ENCODE assay signal across 8 cellular contexts in genomic region chr4:77818667-77819408, GRCh38. TPM values are rescaled to one million over a fixed set of nuclear protein-coding genes. Genes with fewer than 3 reads are reported as not detected.
DNase-seq lines count a peak whose midpoint lies in the region; ATAC-seq and TF ChIP-seq lines count a peak whose summit lies in the region.

CNOT6L (minus strand) TSS chr4:77819368; CDS start chr4:77819308, 60 bp downstream.

- H3K4me3 ChIP-seq in Loucy (ENCODE audit: low read length, poor library complexity, severe bottlenecking), result peak within 1 kb of the TSS; percentile 94
- H3K4me3 ChIP-seq in body of pancreas, result peak within 1 kb of the TSS; percentile 63 to 74
- H3K4me3 ChIP-seq in iPS DF 6.9 (ENCODE audit: low read length), result peak within 1 kb of the TSS; percentile 84

- H3K9ac ChIP-seq in Loucy (ENCODE audit: low read depth, low read length, poor library complexity, severe bottlenecking), result peak within 1 kb of the TSS; percentile 94

- H3F3A ChIP-seq in Loucy (ENCODE audit: low read depth), result no peaks in the 10 kb centered on the region

- TF ChIP-seq CTCF in Loucy (conservative IDR thresholded peaks at IDR 0.05; ENCODE audit: low read length), result no peak
- TF ChIP-seq CTCF in body of pancreas (IDR thresholded peaks at IDR 0.05), result peak in 1 of 7 experiments; percentile 5

- H3K4me2 ChIP-seq in Loucy (ENCODE audit: low read depth, low read length, poor library complexity, severe bottlenecking), result peak within 1 kb of the TSS; percentile 88

- peaks cover 59% of the 10 kb centered on the region for H3K79me2 ChIP-seq in Loucy (ENCODE audit: insufficient read depth, low read length)

- DNase-seq in DMS53 (lab: John Stamatoyannopoulos, UW), result peak; percentile 85
- peak; percentile 74 for DNase-seq in UCSD-AML1 (lab: John Stamatoyannopoulos, UW; ENCODE audit: unreplicated experiment)
- peak; percentile 70 to 82 (median 78) for DNase-seq in body of pancreas
- DNase-seq in iPS DF 6.9 (ENCODE audit: low read depth, low spot score), result no peak
- peak; percentile 84 for DNase-seq in sciatic nerve (ENCODE audit: low spot score)

- H3K27ac ChIP-seq in body of pancreas (peak within 1 kb of the TSS; percentile 93 to 100 (median 98)), iPS DF 6.9 (ENCODE audit: low read length) (no peak within 1 kb of the TSS)

- WGBS in body of pancreas, 2 donors, result 0% methylated on average over 47 to 79 of the region's 83 CpGs
- WGBS in iPS DF 6.9 (ENCODE audit: insufficient coverage, insufficient read length), result no CpG with 5 or more reads among the region's 83 CpGs

- peaks cover 5% of the 10 kb centered on the region for H3K27me3 ChIP-seq in Loucy (ENCODE audit: insufficient read depth, low read length, poor library complexity, severe bottlenecking)
- no peaks in the 10 kb centered on the region for H3K27me3 ChIP-seq in body of pancreas
- no peaks in the 10 kb centered on the region for H3K27me3 ChIP-seq in iPS DF 6.9 (ENCODE audit: control insufficient read depth, insufficient read depth, low read length)

- H3K4me1 ChIP-seq in Loucy (ENCODE audit: insufficient read depth, low read length, poor library complexity, severe bottlenecking), result peaks cover 43% of the 10 kb centered on the region
- H3K4me1 ChIP-seq in body of pancreas, result peaks cover 48% of the 10 kb centered on the region
- no peaks in the 10 kb centered on the region for H3K4me1 ChIP-seq in iPS DF 6.9 (ENCODE audit: control insufficient read depth, insufficient read depth, low read length)

- H4K20me1 ChIP-seq in Loucy (ENCODE audit: insufficient read depth, low read length, poor library complexity, severe bottlenecking), result peaks cover 44% of the 10 kb centered on the region

- H3K9me3 ChIP-seq in Loucy (ENCODE audit: insufficient read depth, low read depth, low read length), result no peaks in the 10 kb centered on the region
- no peaks in the 10 kb centered on the region for H3K9me3 ChIP-seq in body of pancreas
- no peaks in the 10 kb centered on the region for H3K9me3 ChIP-seq in iPS DF 6.9 (ENCODE audit: control insufficient read depth, insufficient read depth, low read length)

- peak; percentile 22 for ATAC-seq in GM21717 (IDR thresholded peaks at IDR 0.05; ENCODE audit: unreplicated experiment)
- peak; percentile 64 for ATAC-seq in body of pancreas
- ATAC-seq in sciatic nerve, result peak; percentile 73
- ATAC-seq in GM18861 (IDR thresholded peaks at IDR 0.05; ENCODE audit: unreplicated experiment), result no peak

- peak; percentile 64 to 74 (median 72) for TF ChIP-seq POLR2A in body of pancreas (IDR thresholded peaks at IDR 0.05)

- intact Hi-C loops in body of pancreas (cut with DNase I) (no loop called here), sciatic nerve (cut with DNase I) (loop anchor here (5.0 kb wide), 1 partner anchor 43 kb away; the partner anchor contains the start of gene MRPL1)

- H3K36me3 ChIP-seq in Loucy (ENCODE audit: insufficient read depth, low read length), result no peaks in the 10 kb centered on the region
- no peaks in the 10 kb centered on the region for H3K36me3 ChIP-seq in body of pancreas (replicated peaks in 1 of 2; ENCODE audit: insufficient read depth in 1 of 2, low read depth in 2 of 2)
- H3K36me3 ChIP-seq in iPS DF 6.9 (ENCODE audit: control insufficient read depth, insufficient read depth, low read length), result no peaks in the 10 kb centered on the region

- H3K9me2 ChIP-seq in Loucy (replicated peaks; ENCODE audit: low read depth, low read length), result no peaks in the 10 kb centered on the region

- peak within 1 kb of the TSS; percentile 98 for H2AFZ ChIP-seq in Loucy (ENCODE audit: low read length)

RNA-seq across cellular contexts. Expression of gene CNOT6L, which starts in this region (rescaled TPM):
- total RNA-seq in body of pancreas (10 to 100 TPM; 17.5 to 19.2 TPM), sciatic nerve (62.5 TPM)
